Comparison of ENCODE assay signal across 21 cellular contexts in genomic region chr6:44166591-44167184, GRCh38. TPM values are rescaled to one million over a fixed set of nuclear protein-coding genes. Genes with fewer than 3 reads are reported as not detected.
DNase-seq lines count a peak whose midpoint lies in the region; ATAC-seq, FAIRE-seq and TF ChIP-seq lines count a peak whose summit lies in the region.
"Had no signal": no experiment of that assay in that cellular context is flagged by ENCODE, and none has a peak within 500 bp of the region (broad histone marks: within the 10 kb centered on the region; RNA-seq: fewer than 3 reads in every experiment).

No MANE protein-coding gene starts in this region.

- POLR2A ChIA-PET in K562 (lab: Yijun Ruan, JAX) = interaction anchor here (0.8 to 1.3 kb wide), 3 partner anchors 9 to 80 kb away, joined by 4 to 5 read pairs (median 4); partner anchors contain the start of gene HSP90AB1
- POLR2A ChIA-PET in A673 (lab: Charles Lee; ENCODE audit: low non-redundant PET) = no interaction called here

- H3K27me3 ChIP-seq in H7 (ENCODE audit: control insufficient read depth, insufficient read depth, low read length) (no peaks in the 10 kb centered on the region), OCI-LY3 (ENCODE audit: low read depth, low read length) (peaks cover 58% of the 10 kb centered on the region), K562 (ENCODE audit: control insufficient read depth in 2 of 2, insufficient read depth in 2 of 2, low read length in 2 of 2) (peaks cover 3 to 14% of the 10 kb centered on the region in 2 experiments; a peak in 3 of 5 replicates), neural progenitor cell (no peaks in the 10 kb centered on the region), A673 (replicated peaks; ENCODE audit: insufficient read depth, low read depth, low read length, poor library complexity) (no peaks in the 10 kb centered on the region)

- H3K4me3 Mint-ChIP-seq in neural progenitor cell = peak overlapping the region; percentile 10
- H3K4me3 Mint-ChIP-seq: CD4-positive, alpha-beta T cell; type B pancreatic cell had no signal

- no peaks in the 10 kb centered on the region for H3K9me3 Mint-ChIP-seq in neural progenitor cell
- H3K9me3 Mint-ChIP-seq: CD4-positive, alpha-beta T cell; type B pancreatic cell had no signal

- FAIRE-seq in K562 (lab: Jason Lieb, UNC) = no peak
- FAIRE-seq: GM12892, kidney had no signal

- H3K4me1 Mint-ChIP-seq in neural progenitor cell = peaks cover 44% of the 10 kb centered on the region

- H2AFZ ChIP-seq in OCI-LY3 (ENCODE audit: low read depth, low read length) = 0 out of 2 replicates have a peak overlapping the region, but pooled peaks have one; percentile 34
- peak overlapping the region; percentile 71 for H2AFZ ChIP-seq in K562 (ENCODE audit: low read depth, low read length)
- H2AFZ ChIP-seq in neural progenitor cell (replicated peaks) = peak overlapping the region; percentile 73

- no TSS peak for BruUV-seq in K562 (replicated peaks; lab: Mats Ljungman, UMichigan)
- BruUV-seq in A673 (replicated peaks; lab: Mats Ljungman, UMichigan) = no TSS peak

- H3K27me3 Mint-ChIP-seq in neural progenitor cell (ENCODE audit: insufficient read depth, low read depth) = peaks cover 3% of the 10 kb centered on the region
- H3K27me3 Mint-ChIP-seq: CD4-positive, alpha-beta T cell had no signal

- H3K79me2 ChIP-seq in OCI-LY3 (ENCODE audit: low read length) (no peaks in the 10 kb centered on the region), K562 (ENCODE audit: control insufficient read depth, insufficient read depth, low read length) (no peaks in the 10 kb centered on the region), neural progenitor cell (ENCODE audit: low read depth) (no peaks in the 10 kb centered on the region)

- TF ChIP-seq CTCF in OCI-LY3 (IDR thresholded peaks at IDR 0.05; ENCODE audit: low read depth, low read length) (no peak), K562 (IDR thresholded peaks at IDR 0.05 in 2 of 3, conservative IDR thresholded peaks at IDR 0.05 in 1 of 3; ENCODE audit: insufficient read depth in 2 of 3, low read depth in 1 of 3, low read length in 3 of 3) (no peak), neural progenitor cell (IDR thresholded peaks at IDR 0.05) (no peak), A673 (conservative IDR thresholded peaks at IDR 0.05; ENCODE audit: low read depth, low read length) (no peak)

- no peak overlapping the region for H3K9ac ChIP-seq in OCI-LY3 (ENCODE audit: low read length)
- H3K9ac ChIP-seq in K562 (ENCODE audit: insufficient read depth in 1 of 2, low read depth in 2 of 2, low read length in 2 of 2) = peak overlapping the region; percentile 22 to 63; a peak in 2 of 4 replicates
- H3K9ac ChIP-seq in neural progenitor cell = no peak overlapping the region
- H3K9ac ChIP-seq: KMS-11, SK-N-SH had no signal

- H3K27ac Mint-ChIP-seq in neural progenitor cell = peak overlapping the region; percentile 54
- H3K27ac Mint-ChIP-seq: CD4-positive, alpha-beta T cell; type B pancreatic cell had no signal

- no peaks in the 10 kb centered on the region for H3F3A ChIP-seq in neural progenitor cell (ENCODE audit: low read depth)

- peak; percentile 80 for DNase-seq in H7
- DNase-seq in K562 (ENCODE audit: extremely low read depth in 1 of 4, low spot score in 3 of 4) = peak; percentile 51 to 70 (median 56)
- peak; percentile 31 for DNase-seq in neural progenitor cell (ENCODE audit: low spot score)
- DNase-seq in A673 (ENCODE audit: low spot score) = no peak
- no peak for DNase-seq in activated CD8-positive, alpha-beta memory T cell treated with anti-CD3 and anti-CD28 coated beads, Interleukin-2, amount 50 U/mL, for 48 hours
- DNase-seq: activated effector memory CD4-positive, alpha-beta T cell treated with anti-CD3 and anti-CD28 coated beads, Interleukin-2, amount 50 U/mL, for 16 hours; anterior cingulate cortex; CD4-positive, alpha-beta T cell; kidney; midbrain; NCI-H146; SK-N-SH had no signal

- H3K36me3 ChIP-seq in H7 (replicated peaks; ENCODE audit: control insufficient read depth, insufficient read depth, low read length) (no peaks in the 10 kb centered on the region), OCI-LY3 (replicated peaks; ENCODE audit: low read depth, low read length) (no peaks in the 10 kb centered on the region), K562 (ENCODE audit: control insufficient read depth, insufficient read depth, low read length) (no peaks in the 10 kb centered on the region), neural progenitor cell (no peaks in the 10 kb centered on the region), A673 (ENCODE audit: insufficient read depth, low read length, poor library complexity, severe bottlenecking) (no peaks in the 10 kb centered on the region)
- H3K36me3 ChIP-seq: HAP-1 had no signal

- no peaks in the 10 kb centered on the region for H3K9me1 ChIP-seq in K562 (ENCODE audit: control insufficient read depth, insufficient read depth, low read length)

- no peak for TF ChIP-seq POLR2A in K562 (conservative IDR thresholded peaks at IDR 0.05)

- peaks cover 5% of the 10 kb centered on the region for H3K4me1 ChIP-seq in OCI-LY3 (ENCODE audit: low read length)
- peaks cover 5 to 18% of the 10 kb centered on the region in 2 experiments; a peak in 4 of 5 replicates for H3K4me1 ChIP-seq in K562 (replicated peaks in 1 of 2; ENCODE audit: control insufficient read depth in 2 of 2, insufficient read depth in 2 of 2, low read length in 2 of 2)
- peaks cover 13% of the 10 kb centered on the region for H3K4me1 ChIP-seq in neural progenitor cell
- no peaks in the 10 kb centered on the region for H3K4me1 ChIP-seq in A673 (ENCODE audit: insufficient read depth, low read length, poor library complexity, severe bottlenecking)
- H3K4me1 ChIP-seq: HAP-1 had no signal

- H3K27ac ChIP-seq in OCI-LY3 (ENCODE audit: low read length) (no peak overlapping the region), K562 (ENCODE audit: extremely low read depth, low read depth, low read length) (no peak overlapping the region), neural progenitor cell (no peak overlapping the region), A673 (ENCODE audit: low read depth, low read length, poor library complexity, severe bottlenecking) (no peak overlapping the region)
- H3K27ac ChIP-seq: epithelial cell of prostate, KMS-11 had no signal

- intact Hi-C loops in K562 (cut with micrococcal nuclease) (no loop called here), A673 (cut with micrococcal nuclease; ENCODE audit: unreplicated experiment) (no loop called here)

- no peak for TF ChIP-seq EP300 in K562 (IDR thresholded peaks at IDR 0.05; ENCODE audit: low read length)

- peak; percentile 78 for ATAC-seq in K562
- ATAC-seq in GM21576 (IDR thresholded peaks at IDR 0.05; ENCODE audit: unreplicated experiment) = no peak
- no peak for ATAC-seq in HG03469 (IDR thresholded peaks at IDR 0.05; ENCODE audit: unreplicated experiment)

- CTCF ChIA-PET in K562 (lab: Yijun Ruan, JAX; ENCODE audit: low intra/inter-chr PET ratio) (no interaction called here), A673 (lab: Charles Lee) (no interaction called here)

- TF ChIP-seq RAD21 in K562 (CRISPR knock-in tag; conservative IDR thresholded peaks at IDR 0.05 in 1 of 2, IDR thresholded peaks at IDR 0.05 in 1 of 2) = no peak

- H3K9me3 ChIP-seq in OCI-LY3 (ENCODE audit: insufficient read depth, low read length) (no peaks in the 10 kb centered on the region), K562 (replicated peaks; ENCODE audit: control insufficient read depth, insufficient read depth, low read depth, low read length) (no peaks in the 10 kb centered on the region), neural progenitor cell (ENCODE audit: low read depth) (no peaks in the 10 kb centered on the region), A673 (ENCODE audit: low read depth, low read length, poor library complexity, severe bottlenecking) (no peaks in the 10 kb centered on the region)
- H3K9me3 ChIP-seq: HAP-1, SK-N-SH had no signal

- in situ Hi-C loops in K562 (cut with MboI) = no loop called here

- H3K4me2 ChIP-seq in OCI-LY3 (ENCODE audit: low read length) (no peak overlapping the region), K562 (ENCODE audit: insufficient read depth, low read length) (peak overlapping the region; percentile 9), neural progenitor cell (no peak overlapping the region)
- H3K4me2 ChIP-seq: KMS-11, SK-N-SH had no signal

- no peak overlapping the region for H3K4me3 ChIP-seq in H7 (ENCODE audit: insufficient read depth, low read depth, low read length)
- no peak overlapping the region for H3K4me3 ChIP-seq in OCI-LY3 (ENCODE audit: low read length)
- no peak overlapping the region for H3K4me3 ChIP-seq in K562
- no peak overlapping the region for H3K4me3 ChIP-seq in neural progenitor cell
- H3K4me3 ChIP-seq in A673 (ENCODE audit: low read depth, low read length, poor library complexity, severe bottlenecking) = no peak overlapping the region
- H3K4me3 ChIP-seq: HAP-1 had no signal

- no peaks in the 10 kb centered on the region for H3K36me3 Mint-ChIP-seq in neural progenitor cell
- H3K36me3 Mint-ChIP-seq: type B pancreatic cell had no signal

- H4K20me1 ChIP-seq in OCI-LY3 (ENCODE audit: insufficient read depth, low read length) (no peaks in the 10 kb centered on the region), K562 (replicated peaks; ENCODE audit: control insufficient read depth, insufficient read depth, low read length) (no peaks in the 10 kb centered on the region), neural progenitor cell (ENCODE audit: low read depth) (no peaks in the 10 kb centered on the region)

- WGBS in K562 (ENCODE audit: insufficient coverage, low coverage, missing lambda C conversion rate) = 20% methylated on average over 13 of the region's 16 CpGs

RNA-seq across cellular contexts. Expression of gene CAPN11, which starts 8.1 kb away (rescaled TPM):
- total RNA-seq in H7 (2014; rRNA removed; shearing (Covaris generic)) = 1.0 and 2.0 TPM in 2 replicates
- total RNA-seq in K562 (2011; cell fraction: chromatin; rRNA removed; ENCODE audit: low replicate concordance) = 2.2 and 4.6 TPM in 2 replicates
- 1.8 and 2.5 TPM in 2 replicates for total RNA-seq in K562 (2011; cell fraction: nucleolus; rRNA removed)
- total RNA-seq in K562 (2011; cell fraction: nucleoplasm; rRNA removed) = 1.6 and 1.9 TPM in 2 replicates
- total RNA-seq in K562 (2014; rRNA removed) = 0.20 and 0.41 TPM in 2 replicates
- 0.13 and 0.18 TPM in 2 replicates for total RNA-seq in K562 (2014; rRNA removed; fragmentation: Illumina TruSeq; extraction: Trizol)
- 0.07 and 0.11 TPM in 2 replicates for total RNA-seq in K562 (2015; rRNA removed; fragmentation: Illumina TruSeq; extraction: Trizol)
- 0.07 and 0.18 TPM in 2 replicates for total RNA-seq in K562 (2021)
- polyA plus RNA-seq in K562 (2011; rRNA removed) = 0.30 and 0.46 TPM in 2 replicates
- polyA plus RNA-seq in K562 (2011; cell fraction: cytosol; rRNA removed) = 0.15 and 0.57 TPM in 2 replicates
- 3.4 and 5.7 TPM in 2 replicates for polyA plus RNA-seq in K562 (2011; cell fraction: nucleus; rRNA removed)
- 0.35 and 1.5 TPM in 2 replicates for polyA plus RNA-seq in K562 (2012)
- polyA plus RNA-seq in K562 (2014; fragmentation: Illumina TruSeq; extraction: Trizol) = 0.15 and 0.19 TPM in 2 replicates
- polyA plus RNA-seq in K562 (2014; fragmentation: Nextera tagmentation; extraction: Ambion mirVana) = under 1 TPM in 1 of 2 experiments, not detected in 1; 0.03 TPM
- polyA plus RNA-seq in K562 (2014; rRNA removed) = 0.04 and 0.61 TPM in 2 replicates
- polyA minus RNA-seq in K562 (2011; rRNA and poly(A)+ RNA removed) = 0.24 and 0.25 TPM in 2 replicates
- 0.48 TPM in 1 of 2 replicates, not detected in the other for polyA minus RNA-seq in K562 (2011; cell fraction: cytosol; rRNA and poly(A)+ RNA removed)
- 0.67 and 0.81 TPM in 2 replicates for polyA minus RNA-seq in K562 (2011; cell fraction: nucleus; rRNA and poly(A)+ RNA removed)
- total RNA-seq in neural progenitor cell (ENCODE audit: low replicate concordance) = 0.40 and 0.49 TPM in 2 replicates
- not detected in 2 replicates for total RNA-seq in A673 (2021)
- total RNA-seq: OCI-LY7 had no signal
- polyA plus RNA-seq: SK-N-SH had no signal

RNA-seq across cellular contexts. Expression of gene TMEM63B, which starts 39.3 kb away (rescaled TPM):
- 24.9 and 36.2 TPM in 2 replicates for total RNA-seq in H7 (2014; rRNA removed; shearing (Covaris generic))
- total RNA-seq in K562 (2011; cell fraction: chromatin; rRNA removed; ENCODE audit: low replicate concordance) = 125 and 274 TPM in 2 replicates
- total RNA-seq in K562 (2011; cell fraction: nucleolus; rRNA removed) = 162 and 166 TPM in 2 replicates
- total RNA-seq in K562 (2011; cell fraction: nucleoplasm; rRNA removed) = 160 TPM in 2 replicates
- 12.6 and 22.5 TPM in 2 replicates for total RNA-seq in K562 (2014; rRNA removed)
- 10.8 and 14.4 TPM in 2 replicates for total RNA-seq in K562 (2014; rRNA removed; fragmentation: Illumina TruSeq; extraction: Trizol)
- 14.0 and 14.3 TPM in 2 replicates for total RNA-seq in K562 (2015; rRNA removed; fragmentation: Illumina TruSeq; extraction: Trizol)
- total RNA-seq in K562 (2021) = 39.2 and 39.4 TPM in 2 replicates
- polyA plus RNA-seq in K562 (2011; rRNA removed) = 37.0 and 59.6 TPM in 2 replicates
- 69.9 and 86.4 TPM in 2 replicates for polyA plus RNA-seq in K562 (2011; cell fraction: cytosol; rRNA removed)
- 128 and 148 TPM in 2 replicates for polyA plus RNA-seq in K562 (2011; cell fraction: nucleus; rRNA removed)
- 27.9 and 28.7 TPM in 2 replicates for polyA plus RNA-seq in K562 (2012)
- polyA plus RNA-seq in K562 (2014; fragmentation: Illumina TruSeq; extraction: Trizol) = 32.5 and 35.7 TPM in 2 replicates
- polyA plus RNA-seq in K562 (2014; fragmentation: Nextera tagmentation; extraction: Ambion mirVana) = under 1 TPM; 0.14 to 0.17 TPM
- polyA plus RNA-seq in K562 (2014; rRNA removed) = 26.8 and 31.0 TPM in 2 replicates
- polyA minus RNA-seq in K562 (2011; rRNA and poly(A)+ RNA removed) = 52.7 and 68.9 TPM in 2 replicates
- 35.2 and 46.9 TPM in 2 replicates for polyA minus RNA-seq in K562 (2011; cell fraction: cytosol; rRNA and poly(A)+ RNA removed)
- 25.6 and 33.4 TPM in 2 replicates for polyA minus RNA-seq in K562 (2011; cell fraction: nucleus; rRNA and poly(A)+ RNA removed)
- 25.4 and 30.8 TPM in 2 replicates for total RNA-seq in neural progenitor cell (ENCODE audit: low replicate concordance)
- total RNA-seq in A673 (2021) = 32.0 and 34.2 TPM in 2 replicates

RNA-seq across cellular contexts. Expression of gene MRPL14, which starts 39.4 kb away (rescaled TPM):
- total RNA-seq in H7 (2014; rRNA removed; shearing (Covaris generic)) = 91.0 and 92.0 TPM in 2 replicates
- 39.2 and 66.5 TPM in 2 replicates for total RNA-seq in K562 (2011; cell fraction: chromatin; rRNA removed; ENCODE audit: low replicate concordance)
- total RNA-seq in K562 (2011; cell fraction: nucleolus; rRNA removed) = 54.2 and 60.8 TPM in 2 replicates
- total RNA-seq in K562 (2011; cell fraction: nucleoplasm; rRNA removed) = 55.7 and 67.6 TPM in 2 replicates
- total RNA-seq in K562 (2014; rRNA removed) (166 and 199 TPM in 2 replicates), K562 (2014; rRNA removed; fragmentation: Illumina TruSeq; extraction: Trizol) (97.5 and 126 TPM in 2 replicates), K562 (2015; rRNA removed; fragmentation: Illumina TruSeq; extraction: Trizol) (130 and 136 TPM in 2 replicates), K562 (2021) (143 and 149 TPM in 2 replicates), neural progenitor cell (ENCODE audit: low replicate concordance) (40.4 and 53.5 TPM in 2 replicates), A673 (2021) (78.8 and 80.4 TPM in 2 replicates)
- polyA plus RNA-seq in K562 (2011; rRNA removed) (145 and 165 TPM in 2 replicates), K562 (2014; fragmentation: Illumina TruSeq; extraction: Trizol) (134 and 163 TPM in 2 replicates), K562 (2014; fragmentation: Nextera tagmentation; extraction: Ambion mirVana) (100 to 1,000 TPM; 414 to 424 TPM), K562 (2014; rRNA removed) (195 and 240 TPM in 2 replicates)
- polyA plus RNA-seq in K562 (2011; cell fraction: cytosol; rRNA removed) = 149 and 217 TPM in 2 replicates
- polyA plus RNA-seq in K562 (2011; cell fraction: nucleus; rRNA removed) = 68.7 and 82.6 TPM in 2 replicates
- 102 and 171 TPM in 2 replicates for polyA plus RNA-seq in K562 (2012)
- polyA minus RNA-seq in K562 (2011; rRNA and poly(A)+ RNA removed) = 39.8 and 41.8 TPM in 2 replicates
- 38.6 and 39.1 TPM in 2 replicates for polyA minus RNA-seq in K562 (2011; cell fraction: cytosol; rRNA and poly(A)+ RNA removed)
- polyA minus RNA-seq in K562 (2011; cell fraction: nucleus; rRNA and poly(A)+ RNA removed) = 15.3 and 25.4 TPM in 2 replicates

RNA-seq across cellular contexts. Expression of gene MYMX, which starts 50.0 kb away (rescaled TPM):
- total RNA-seq in H7 (2014; rRNA removed; shearing (Covaris generic)) = 5.2 and 6.0 TPM in 2 replicates
- total RNA-seq in K562 (2011; cell fraction: chromatin; rRNA removed; ENCODE audit: low replicate concordance) = not detected in 2 replicates
- total RNA-seq in K562 (2011; cell fraction: nucleolus; rRNA removed) = not detected in 2 replicates
- total RNA-seq in K562 (2011; cell fraction: nucleoplasm; rRNA removed) = not detected in 2 replicates
- not detected in 2 replicates for total RNA-seq in K562 (2014; rRNA removed)
- not detected in 2 replicates for total RNA-seq in K562 (2014; rRNA removed; fragmentation: Illumina TruSeq; extraction: Trizol)
- total RNA-seq in K562 (2015; rRNA removed; fragmentation: Illumina TruSeq; extraction: Trizol) = not detected in 2 replicates
- not detected in 2 replicates for total RNA-seq in K562 (2021)
- polyA plus RNA-seq in K562 (2011; rRNA removed) = 0.12 TPM in 1 of 2 replicates, not detected in the other
- polyA plus RNA-seq in K562 (2011; cell fraction: cytosol; rRNA removed) = 0.12 TPM in 1 of 2 replicates, not detected in the other
- polyA plus RNA-seq in K562 (2011; cell fraction: nucleus; rRNA removed) = 0.20 TPM in 1 of 2 replicates, not detected in the other
- polyA plus RNA-seq in K562 (2012) = 0.17 and 0.23 TPM in 2 replicates
- polyA plus RNA-seq in K562 (2014; fragmentation: Illumina TruSeq; extraction: Trizol) = not detected in 2 replicates
- polyA plus RNA-seq in K562 (2014; fragmentation: Nextera tagmentation; extraction: Ambion mirVana) = not detected
- polyA plus RNA-seq in K562 (2014; rRNA removed) = 0.12 TPM in 1 of 2 replicates, not detected in the other
- polyA minus RNA-seq in K562 (2011; rRNA and poly(A)+ RNA removed) = not detected in 2 replicates
- not detected in 2 replicates for polyA minus RNA-seq in K562 (2011; cell fraction: cytosol; rRNA and poly(A)+ RNA removed)
- polyA minus RNA-seq in K562 (2011; cell fraction: nucleus; rRNA and poly(A)+ RNA removed) = 0.56 TPM in 1 of 2 replicates, not detected in the other
- 0.54 and 1.5 TPM in 2 replicates for total RNA-seq in neural progenitor cell (ENCODE audit: low replicate concordance)
- total RNA-seq in A673 (2021) = 0.81 TPM in 1 of 2 replicates, not detected in the other
- total RNA-seq: CD4-positive, alpha-beta T cell; OCI-LY7 had no signal
- polyA plus RNA-seq: SK-N-SH had no signal

RNA-seq across cellular contexts. Expression of gene SLC29A1, which starts 56.7 kb away (rescaled TPM):
- total RNA-seq in H7 (2014; rRNA removed; shearing (Covaris generic)) = 68.6 and 71.9 TPM in 2 replicates
- total RNA-seq in K562 (2011; cell fraction: chromatin; rRNA removed; ENCODE audit: low replicate concordance) = 171 and 379 TPM in 2 replicates
- 331 and 348 TPM in 2 replicates for total RNA-seq in K562 (2011; cell fraction: nucleolus; rRNA removed)
- total RNA-seq in K562 (2011; cell fraction: nucleoplasm; rRNA removed) = 305 and 360 TPM in 2 replicates
- 57.7 and 89.5 TPM in 2 replicates for total RNA-seq in K562 (2014; rRNA removed)
- total RNA-seq in K562 (2014; rRNA removed; fragmentation: Illumina TruSeq; extraction: Trizol) = 32.8 and 35.3 TPM in 2 replicates
- 43.2 and 44.3 TPM in 2 replicates for total RNA-seq in K562 (2015; rRNA removed; fragmentation: Illumina TruSeq; extraction: Trizol)
- 103 and 107 TPM in 2 replicates for total RNA-seq in K562 (2021)
- 148 and 204 TPM in 2 replicates for polyA plus RNA-seq in K562 (2011; rRNA removed)
- polyA plus RNA-seq in K562 (2011; cell fraction: cytosol; rRNA removed) = 291 and 372 TPM in 2 replicates
- 496 and 544 TPM in 2 replicates for polyA plus RNA-seq in K562 (2011; cell fraction: nucleus; rRNA removed)
- 90.3 and 112 TPM in 2 replicates for polyA plus RNA-seq in K562 (2012)
- polyA plus RNA-seq in K562 (2014; fragmentation: Illumina TruSeq; extraction: Trizol) = 136 and 170 TPM in 2 replicates
- polyA plus RNA-seq in K562 (2014; fragmentation: Nextera tagmentation; extraction: Ambion mirVana) = 10 to 100 TPM; 18.9 to 42.0 TPM
- 140 and 147 TPM in 2 replicates for polyA plus RNA-seq in K562 (2014; rRNA removed)
- polyA minus RNA-seq in K562 (2011; rRNA and poly(A)+ RNA removed) = 119 and 153 TPM in 2 replicates
- polyA minus RNA-seq in K562 (2011; cell fraction: cytosol; rRNA and poly(A)+ RNA removed) = 67.5 and 84.3 TPM in 2 replicates
- 71.0 and 95.0 TPM in 2 replicates for polyA minus RNA-seq in K562 (2011; cell fraction: nucleus; rRNA and poly(A)+ RNA removed)
- 34.8 and 69.7 TPM in 2 replicates for total RNA-seq in neural progenitor cell (ENCODE audit: low replicate concordance)
- 92.5 and 108 TPM in 2 replicates for total RNA-seq in A673 (2021)

Comparison
In these comparisons a context has a peak if more than half of its experiments do, and no peak if none do; other contexts are left out.
1. DNase-seq: peak in H7 (single experiment), K562 (4 of 4) and neural progenitor cell (single experiment); none in A673 (single experiment) and activated CD8-positive, alpha-beta memory T cell treated with anti-CD3 and anti-CD28 coated beads, Interleukin-2, amount 50 U/mL, for 48 hours (single experiment).
2. H3K9ac ChIP-seq: peak in K562 (2 of 2); none in OCI-LY3 (single experiment) and neural progenitor cell (single experiment).
3. Peak in every context shown above with its lines, with median percentiles within 50 percentile points of each other: H2AFZ ChIP-seq.